ENCODE assay signal across 1 cellular context in the genomic region with DNA sequence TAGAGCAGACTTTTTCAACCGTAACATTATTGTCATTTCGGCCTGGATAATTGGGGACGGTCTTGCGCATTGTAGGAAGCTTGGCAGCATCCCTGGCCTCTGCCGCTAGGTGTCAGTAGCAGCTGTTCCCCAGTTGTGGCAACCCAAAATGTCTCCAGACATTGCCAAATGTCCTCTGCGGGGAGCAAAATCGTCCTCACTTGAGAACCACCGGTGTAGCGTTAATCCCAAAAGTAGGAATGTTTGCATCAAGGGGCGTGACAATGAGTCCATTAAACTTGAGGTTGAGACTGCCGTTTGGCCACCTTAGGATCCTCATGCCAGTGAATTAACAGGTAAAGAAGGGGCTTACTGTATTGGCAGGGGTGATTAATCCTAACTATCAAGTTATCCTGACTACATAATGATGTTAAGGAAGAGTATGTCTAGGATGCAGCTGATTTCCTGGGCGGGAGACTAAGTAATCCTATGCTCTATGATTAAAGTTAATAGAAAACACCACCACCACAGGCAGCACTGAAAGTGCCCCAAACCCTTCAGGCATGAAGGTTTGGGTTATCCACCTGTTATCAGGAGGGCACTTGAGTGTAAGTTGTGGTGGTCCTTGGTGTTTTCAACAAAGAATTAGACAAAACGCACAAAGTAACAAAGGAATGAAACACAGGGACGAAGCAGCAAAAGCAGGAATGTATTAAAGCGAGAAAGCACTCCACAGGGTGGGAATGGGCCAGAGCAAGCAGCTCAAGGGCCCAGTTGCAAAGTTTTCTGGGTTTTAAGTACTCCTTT.
TF ChIP-seq lines count a peak whose summit lies in the region.

No MANE protein-coding gene starts in this region.

TF ChIP-seq in GM12878, 131 proteins besides CTCF, POLR2A, EP300 and RAD21 (continues in another document):
- TF ChIP-seq ZSCAN29 (IDR thresholded peaks at IDR 0.05) (no peak), ESRRA (IDR thresholded peaks at IDR 0.05; ENCODE audit: low read length) (0 out of 2 replicates have a peak, but pooled peaks have one; percentile 31), YY1 (IDR thresholded peaks at IDR 0.05; ENCODE audit: low read depth, low read length) (peak; percentile 96), SMC3 (IDR thresholded peaks at IDR 0.05; ENCODE audit: borderline replicate concordance, low read length) (peak; percentile 86), SIX5 (IDR thresholded peaks at IDR 0.05; ENCODE audit: low read depth, low read length, severe bottlenecking) (no peak), IKZF2 (IDR thresholded peaks at IDR 0.05) (peak in 1 of 2 experiments; percentile 49; a peak in 2 of 4 replicates), ZZZ3 (IDR thresholded peaks at IDR 0.05; ENCODE audit: control insufficient read depth, insufficient read length, low read depth) (no peak), BHLHE40 (IDR thresholded peaks at IDR 0.05; ENCODE audit: borderline replicate concordance in 1 of 2, low read depth in 2 of 2, low read length in 1 of 2) (peak; percentile 14 to 15; a peak in 1 of 4 replicates), MLLT1 (IDR thresholded peaks at IDR 0.05) (0 out of 2 replicates have a peak, but pooled peaks have one; percentile 18), SMAD1 (IDR thresholded peaks at IDR 0.05; ENCODE audit: low read depth, partially characterized antibody) (no peak), USF2 (IDR thresholded peaks at IDR 0.05; ENCODE audit: borderline replicate concordance, low read depth, low read length) (no peak), CBFB (IDR thresholded peaks at IDR 0.05; ENCODE audit: low read depth) (no peak; the same call in 1 of the 2 replicates), CHD2 (IDR thresholded peaks at IDR 0.05; ENCODE audit: borderline replicate concordance, low read depth, low read length) (no peak), BRCA1 (IDR thresholded peaks at IDR 0.05; ENCODE audit: low read depth, low read length) (no peak), ZNF592 (IDR thresholded peaks at IDR 0.05) (no peak), RBBP5 (conservative IDR thresholded peaks at IDR 0.05) (no peak), ZNF274 (IDR thresholded peaks at IDR 0.05; ENCODE audit: insufficient read depth, insufficient read length) (no peak), PKNOX1 (IDR thresholded peaks at IDR 0.05) (0 out of 2 replicates have a peak, but pooled peaks have one; percentile 9), TAF1 (IDR thresholded peaks at IDR 0.05; ENCODE audit: borderline replicate concordance, low read depth, low read length) (peak; percentile 46; the same call in 1 of the 2 replicates), SRF (IDR thresholded peaks at IDR 0.05; ENCODE audit: low read depth in 2 of 2, low read length in 2 of 2) (no peak), IRF4 (IDR thresholded peaks at IDR 0.05; ENCODE audit: low read depth, low read length) (0 out of 2 replicates have a peak, but pooled peaks have one; percentile 13), CEBPB (IDR thresholded peaks at IDR 0.05; ENCODE audit: borderline replicate concordance in 1 of 2, low read depth in 2 of 2, low read length in 2 of 2) (0 out of 4 replicates have a peak, but pooled peaks of 1 of the 2 experiments have one; percentile 8), NRF1 (conservative IDR thresholded peaks at IDR 0.05; ENCODE audit: low read depth, low read length) (0 out of 2 replicates have a peak, but pooled peaks have one; percentile 17), KDM1A (IDR thresholded peaks at IDR 0.05; ENCODE audit: borderline replicate concordance) (no peak), BCL11A (IDR thresholded peaks at IDR 0.05; ENCODE audit: low read depth, low read length) (no peak), DPF2 (IDR thresholded peaks at IDR 0.05) (no peak), HSF1 (IDR thresholded peaks at IDR 0.05; ENCODE audit: low read depth, low read length) (no peak), IKZF1 (conservative IDR thresholded peaks at IDR 0.05) (peak; percentile 34; the same call in 1 of the 2 replicates), YBX1 (IDR thresholded peaks at IDR 0.05) (no peak), RB1 (IDR thresholded peaks at IDR 0.05; ENCODE audit: borderline replicate concordance) (0 out of 2 replicates have a peak, but pooled peaks have one; percentile 57), SUPT20H (IDR thresholded peaks at IDR 0.05; ENCODE audit: borderline replicate concordance, control insufficient read depth, low read depth, low read length) (no peak), ZNF207 (IDR thresholded peaks at IDR 0.05; ENCODE audit: borderline replicate concordance) (peak; percentile 67; the same call in 1 of the 2 replicates), WRNIP1 (IDR thresholded peaks at IDR 0.05; ENCODE audit: borderline replicate concordance, low read depth, low read length) (0 out of 2 replicates have a peak, but pooled peaks have one; percentile 68), ZNF384 (IDR thresholded peaks at IDR 0.05; ENCODE audit: borderline replicate concordance, low read depth, low read length) (0 out of 2 replicates have a peak, but pooled peaks have one; percentile 36), RFX5 (IDR thresholded peaks at IDR 0.05; ENCODE audit: low read depth, low read length) (peak; percentile 18; the same call in 1 of the 2 replicates), MXI1 (IDR thresholded peaks at IDR 0.05; ENCODE audit: low read depth, low read length) (peak; percentile 76; the same call in 1 of the 2 replicates), MYB (IDR thresholded peaks at IDR 0.05; ENCODE audit: borderline replicate concordance, low read depth, low read length) (no peak)
- TF ChIP-seq, protein P1, sequence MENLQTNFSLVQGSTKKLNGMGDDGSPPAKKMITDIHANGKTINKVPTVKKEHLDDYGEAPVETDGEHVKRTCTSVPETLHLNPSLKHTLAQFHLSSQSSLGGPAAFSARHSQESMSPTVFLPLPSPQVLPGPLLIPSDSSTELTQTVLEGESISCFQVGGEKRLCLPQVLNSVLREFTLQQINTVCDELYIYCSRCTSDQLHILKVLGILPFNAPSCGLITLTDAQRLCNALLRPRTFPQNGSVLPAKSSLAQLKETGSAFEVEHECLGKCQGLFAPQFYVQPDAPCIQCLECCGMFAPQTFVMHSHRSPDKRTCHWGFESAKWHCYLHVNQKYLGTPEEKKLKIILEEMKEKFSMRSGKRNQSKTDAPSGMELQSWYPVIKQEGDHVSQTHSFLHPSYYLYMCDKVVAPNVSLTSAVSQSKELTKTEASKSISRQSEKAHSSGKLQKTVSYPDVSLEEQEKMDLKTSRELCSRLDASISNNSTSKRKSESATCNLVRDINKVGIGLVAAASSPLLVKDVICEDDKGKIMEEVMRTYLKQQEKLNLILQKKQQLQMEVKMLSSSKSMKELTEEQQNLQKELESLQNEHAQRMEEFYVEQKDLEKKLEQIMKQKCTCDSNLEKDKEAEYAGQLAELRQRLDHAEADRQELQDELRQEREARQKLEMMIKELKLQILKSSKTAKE (IDR thresholded peaks at IDR 0.05; ENCODE audit: low read depth, poor library complexity, severe bottlenecking) = peak; percentile 14
- TF ChIP-seq, protein P2, sequence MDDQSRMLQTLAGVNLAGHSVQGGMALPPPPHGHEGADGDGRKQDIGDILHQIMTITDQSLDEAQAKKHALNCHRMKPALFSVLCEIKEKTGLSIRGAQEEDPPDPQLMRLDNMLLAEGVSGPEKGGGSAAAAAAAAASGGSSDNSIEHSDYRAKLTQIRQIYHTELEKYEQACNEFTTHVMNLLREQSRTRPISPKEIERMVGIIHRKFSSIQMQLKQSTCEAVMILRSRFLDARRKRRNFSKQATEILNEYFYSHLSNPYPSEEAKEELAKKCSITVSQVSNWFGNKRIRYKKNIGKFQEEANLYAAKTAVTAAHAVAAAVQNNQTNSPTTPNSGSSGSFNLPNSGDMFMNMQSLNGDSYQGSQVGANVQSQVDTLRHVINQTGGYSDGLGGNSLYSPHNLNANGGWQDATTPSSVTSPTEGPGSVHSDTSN (IDR thresholded peaks at IDR 0.05; ENCODE audit: insufficient replicate concordance, low read depth, low read length) = no peak
- TF ChIP-seq, protein P3, sequence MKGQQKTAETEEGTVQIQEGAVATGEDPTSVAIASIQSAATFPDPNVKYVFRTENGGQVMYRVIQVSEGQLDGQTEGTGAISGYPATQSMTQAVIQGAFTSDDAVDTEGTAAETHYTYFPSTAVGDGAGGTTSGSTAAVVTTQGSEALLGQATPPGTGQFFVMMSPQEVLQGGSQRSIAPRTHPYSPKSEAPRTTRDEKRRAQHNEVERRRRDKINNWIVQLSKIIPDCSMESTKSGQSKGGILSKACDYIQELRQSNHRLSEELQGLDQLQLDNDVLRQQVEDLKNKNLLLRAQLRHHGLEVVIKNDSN (IDR thresholded peaks at IDR 0.05; ENCODE audit: borderline replicate concordance, extremely low read length, insufficient read depth, low read depth, low read length) = no peak
- TF ChIP-seq, protein P4, sequence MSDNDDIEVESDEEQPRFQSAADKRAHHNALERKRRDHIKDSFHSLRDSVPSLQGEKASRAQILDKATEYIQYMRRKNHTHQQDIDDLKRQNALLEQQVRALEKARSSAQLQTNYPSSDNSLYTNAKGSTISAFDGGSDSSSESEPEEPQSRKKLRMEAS (IDR thresholded peaks at IDR 0.05; ENCODE audit: low read depth, low read length) = 0 out of 2 replicates have a peak, but pooled peaks have one; percentile 40
